In genomic region chr14:47539065-47539464, GRCh38 we compare ENCODE assay signal across 9 cellular contexts.
DNase-seq lines count a peak whose midpoint lies in the region; ATAC-seq and TF ChIP-seq lines count a peak whose summit lies in the region.
"Had no signal": no experiment of that assay in that cellular context is flagged by ENCODE, and none has a peak within 500 bp of the region (broad histone marks: within the 10 kb centered on the region; RNA-seq: fewer than 3 reads in every experiment).

No MANE protein-coding gene starts in this region.

- H3K9ac ChIP-seq in mesendoderm (ENCODE audit: low read length), result no peak overlapping the region
- H3K9ac ChIP-seq: parathyroid adenoma had no signal

- no peaks in the 10 kb centered on the region for H3K4me1 ChIP-seq in mesendoderm (ENCODE audit: control insufficient read depth, low read depth, low read length)
- H3K4me1 ChIP-seq: parathyroid adenoma had no signal

- H3K27me3 ChIP-seq in mesendoderm (ENCODE audit: insufficient read depth, low read length, poor library complexity), result no peaks in the 10 kb centered on the region

- H3K18ac ChIP-seq in mesendoderm (ENCODE audit: low read length), result no peak overlapping the region

- ATAC-seq in HG02938 (IDR thresholded peaks at IDR 0.05; ENCODE audit: unreplicated experiment), result no peak

- no peak overlapping the region for H4K8ac ChIP-seq in mesendoderm (ENCODE audit: low read depth, low read length)

- H2AK5ac ChIP-seq in mesendoderm (ENCODE audit: low read length), result no peak overlapping the region

- no peak overlapping the region for H2BK120ac ChIP-seq in mesendoderm (ENCODE audit: low read depth, low read length)

- H3K56ac ChIP-seq in mesendoderm (ENCODE audit: low read length), result peak overlapping the region; percentile 50

- H3K79me2 ChIP-seq in mesendoderm (ENCODE audit: control insufficient read depth, insufficient read depth, low read length), result no peaks in the 10 kb centered on the region
- H3K79me2 ChIP-seq: parathyroid adenoma had no signal

- DNase-seq in Daoy (ENCODE audit: low read depth), result peak; percentile 2
- peak; percentile 3 for DNase-seq in LNCaP clone FGC (ENCODE audit: low read depth)
- peak; percentile 1 for DNase-seq in astrocyte of the cerebellum (ENCODE audit: low read depth)
- DNase-seq in mesendoderm, result peak; percentile 76
- DNase-seq in T-helper 2 cell, result no peak
- no peak for DNase-seq in NCI-H2227 (lab: John Stamatoyannopoulos, UW; ENCODE audit: unreplicated experiment)
- no peak for DNase-seq in activated CD4-positive, alpha-beta T cell treated with anti-CD3 and anti-CD28 coated beads for 1 hour

- no peaks in the 10 kb centered on the region for H3K36me3 ChIP-seq in mesendoderm (ENCODE audit: control insufficient read depth, insufficient read depth, low read length)

- no peaks in the 10 kb centered on the region for H3K79me1 ChIP-seq in mesendoderm (ENCODE audit: low read length)

- H3K23ac ChIP-seq in mesendoderm (ENCODE audit: low read length), result no peak overlapping the region

- H2BK5ac ChIP-seq in mesendoderm (ENCODE audit: low read length), result no peak overlapping the region

- H2BK15ac ChIP-seq in mesendoderm (replicated peaks; ENCODE audit: low read depth), result no peak overlapping the region

- no peak overlapping the region for H3K27ac ChIP-seq in mesendoderm (ENCODE audit: low read depth, low read length)
- H3K27ac ChIP-seq: parathyroid adenoma had no signal

- in situ Hi-C loops in astrocyte of the cerebellum (cut with HindIII; ENCODE audit: low sequenced_read_pairs), result no loop called here

- TF ChIP-seq CTCF in LNCaP clone FGC (IDR thresholded peaks at IDR 0.05; ENCODE audit: control insufficient read depth, extremely low read depth, insufficient read depth), result peak; percentile 66
- TF ChIP-seq CTCF in astrocyte of the cerebellum (IDR thresholded peaks at IDR 0.05; ENCODE audit: low read depth, low read length, missing control alignments), result peak; percentile 37

- no peak overlapping the region for H4K5ac ChIP-seq in mesendoderm (ENCODE audit: low read length)

- no peak overlapping the region for H3K4me2 ChIP-seq in mesendoderm (ENCODE audit: low read length)

- H3K4me3 ChIP-seq in LNCaP clone FGC (ENCODE audit: low read depth, low read length) (no peak overlapping the region), astrocyte of the cerebellum (ENCODE audit: low read depth, low read length) (no peak overlapping the region), mesendoderm (ENCODE audit: low read length) (no peak overlapping the region)

- no CpG with 5 or more reads among the region's 3 CpGs for WGBS in mesendoderm (ENCODE audit: extremely low coverage, insufficient coverage, low lambda C conversion rate)

- no peak overlapping the region for H3K4ac ChIP-seq in mesendoderm (ENCODE audit: low read depth, low read length)

Comparison
In these comparisons a context has a peak if more than half of its experiments do, and no peak if none do; other contexts are left out.
1. DNase-seq: peak in Daoy (single experiment), LNCaP clone FGC (single experiment), astrocyte of the cerebellum (single experiment) and mesendoderm (single experiment); none in T-helper 2 cell (0 of 5), NCI-H2227 (single experiment) and activated CD4-positive, alpha-beta T cell treated with anti-CD3 and anti-CD28 coated beads for 1 hour (single experiment).